8 cellular contexts compared by ENCODE assay signal in genomic region chr1:205301220-205301821, GRCh38. TPM values are rescaled to one million over a fixed set of nuclear protein-coding genes. Genes with fewer than 3 reads are reported as not detected.
DNase-seq lines count a peak whose midpoint lies in the region; ATAC-seq, FAIRE-seq and TF ChIP-seq lines count a peak whose summit lies in the region.

No MANE protein-coding gene starts in this region.

- H3K4me2 ChIP-seq in H1 (ENCODE audit: insufficient read depth in 1 of 2, low read depth in 2 of 2, low read length in 2 of 2): peak overlapping the region; percentile 69 to 82

- H3K36me3 ChIP-seq in H1 (ENCODE audit: control insufficient read depth in 2 of 4, insufficient read depth in 4 of 4, low read length in 3 of 4): peaks cover 14 to 44% (median 29%) of the 10 kb centered on the region in 4 experiments

- no peaks in the 10 kb centered on the region for H3K9me3 Mint-ChIP-seq in naive B cell
- H3K9me3 Mint-ChIP-seq in activated naive CD8-positive, alpha-beta T cell treated with anti-CD3 and anti-CD28 coated beads, Interleukin-2, amount 50 U/mL, for 24 hours: no peaks in the 10 kb centered on the region

- CTCF ChIA-PET in H1 (lab: Charles Lee; ENCODE audit: partially characterized antibody): interaction anchor here (1.6 to 67.1 kb wide), 3 partner anchors 18 to 36 kb away, joined by 4 to 2424 read pairs (median 313); partner anchors contain the start of gene NUAK2

- H2BK120ac ChIP-seq in H1 (replicated peaks; ENCODE audit: low read depth, low read length): peak overlapping the region; percentile 97

- H4K5ac ChIP-seq in H1 (ENCODE audit: insufficient read length, low read depth, low read length): peak overlapping the region; percentile 96

- peak; percentile 23 to 28; a peak in 2 of 4 replicates for TF ChIP-seq RAD21 in H1 (IDR thresholded peaks at IDR 0.05 in 1 of 2, conservative IDR thresholded peaks at IDR 0.05 in 1 of 2; ENCODE audit: low read depth in 2 of 2, low read length in 2 of 2)

- H3K27me3 Mint-ChIP-seq in naive B cell: no peaks in the 10 kb centered on the region
- H3K27me3 Mint-ChIP-seq in activated naive CD8-positive, alpha-beta T cell treated with anti-CD3 and anti-CD28 coated beads, Interleukin-2, amount 50 U/mL, for 24 hours: no peaks in the 10 kb centered on the region

- peak overlapping the region; percentile 100 for H2BK5ac ChIP-seq in H1 (ENCODE audit: low read depth, low read length)

- peak overlapping the region in 7 of 8 donors; percentile 22 to 81 (median 47) for H3K4me3 Mint-ChIP-seq in naive B cell
- no peak overlapping the region for H3K4me3 Mint-ChIP-seq in activated naive CD8-positive, alpha-beta T cell treated with anti-CD3 and anti-CD28 coated beads, Interleukin-2, amount 50 U/mL, for 24 hours

- no peak overlapping the region for H2AFZ ChIP-seq in H1 (ENCODE audit: low read length)

- H3K18ac ChIP-seq in H1 (ENCODE audit: extremely low read depth, low read length): peak overlapping the region; percentile 100

- H2AK5ac ChIP-seq in H1 (ENCODE audit: low read depth, low read length): peak overlapping the region; percentile 100

- DNase-seq in G401 (ENCODE audit: low spot score) (peak; percentile 65), NCI-H226 (peak; percentile 98), H1 (ENCODE audit: low read depth in 1 of 2, low spot score in 2 of 2) (peak; percentile 94 to 99), naive B cell (no peak), germinal center (ENCODE audit: low spot score) (no peak)
- DNase-seq in activated naive CD8-positive, alpha-beta T cell treated with anti-CD3 and anti-CD28 coated beads, Interleukin-2, amount 50 U/mL, for 24 hours: no peak

- peak overlapping the region; percentile 99 for H3K4ac ChIP-seq in H1 (replicated peaks; ENCODE audit: insufficient read length, low read depth, low read length)

- no peak overlapping the region for H3K14ac ChIP-seq in H1 (ENCODE audit: insufficient read length)

- no peaks in the 10 kb centered on the region for H4K20me1 ChIP-seq in H1 (replicated peaks in 1 of 2; ENCODE audit: control insufficient read depth in 1 of 2, insufficient read depth in 2 of 2, low read length in 2 of 2)

- peak overlapping the region; percentile 95; the same call in 1 of the 2 replicates for H2BK15ac ChIP-seq in H1 (ENCODE audit: low read length)

- POLR2A ChIA-PET in H1 (lab: Charles Lee; ENCODE audit: partially characterized antibody): interaction anchor here (0.6 to 8.8 kb wide), 27 partner anchors 7 to 382 kb away, joined by 3 to 134 read pairs (median 4); partner anchors contain the start of genes BLACAT1, NUAK2 and TMCC2

- no peaks in the 10 kb centered on the region; a peak in 1 of 7 replicates for H3K27me3 ChIP-seq in H1 (replicated peaks in 1 of 4; ENCODE audit: control insufficient read depth in 3 of 4, extremely low read depth in 1 of 4, insufficient read depth in 3 of 4, low read length in 3 of 4)

- in situ Hi-C loops in G401 (cut with HindIII; ENCODE audit: low sequenced_read_pairs): no loop called here

- no peak for TF ChIP-seq CTCF in H1 (IDR thresholded peaks at IDR 0.05; ENCODE audit: control extremely low read depth in 1 of 3, insufficient read depth in 1 of 3, low read depth in 1 of 3, low read length in 3 of 3)

- H3K27ac ChIP-seq in H1 (ENCODE audit: low read depth, low read length): peak overlapping the region; percentile 98

- peak overlapping the region in 3 of 4 experiments; percentile 27 to 43 (median 34); a peak in 3 of 8 replicates for H3K4me3 ChIP-seq in H1 (ENCODE audit: extremely low read depth in 1 of 4, insufficient read depth in 2 of 4, low read depth in 3 of 4, low read length in 4 of 4)

- H3K27ac Mint-ChIP-seq in naive B cell: peak overlapping the region; percentile 60 to 94 (median 78)
- H3K27ac Mint-ChIP-seq in activated naive CD8-positive, alpha-beta T cell treated with anti-CD3 and anti-CD28 coated beads, Interleukin-2, amount 50 U/mL, for 24 hours: no peak overlapping the region

- no peaks in the 10 kb centered on the region for H3K79me1 ChIP-seq in H1 (ENCODE audit: low read depth, low read length)

- peaks cover 49 to 73% (median 72%) of the 10 kb centered on the region in 3 donors for H3K4me1 Mint-ChIP-seq in naive B cell
- peaks cover 49% of the 10 kb centered on the region for H3K4me1 Mint-ChIP-seq in activated naive CD8-positive, alpha-beta T cell treated with anti-CD3 and anti-CD28 coated beads, Interleukin-2, amount 50 U/mL, for 24 hours

- peak overlapping the region; percentile 100 for H2BK12ac ChIP-seq in H1 (ENCODE audit: low read depth, low read length)

- no peak overlapping the region for H3K23ac ChIP-seq in H1 (ENCODE audit: insufficient read length)

- H3K9ac ChIP-seq in H1 (replicated peaks in 1 of 4; ENCODE audit: extremely low read depth in 1 of 4, low read depth in 3 of 4, low read length in 3 of 4): peak overlapping the region in 3 of 4 experiments; percentile 84 to 92 (median 91); a peak in 6 of 7 replicates

- no peaks in the 10 kb centered on the region for H3K9me3 ChIP-seq in H1 (ENCODE audit: insufficient read depth in 2 of 2, low read depth in 1 of 2, low read length in 1 of 2)

- H2BK20ac ChIP-seq in H1 (ENCODE audit: low read length): peak overlapping the region; percentile 100

- peak overlapping the region; percentile 100; the same call in 1 of the 2 replicates for H4K8ac ChIP-seq in H1 (ENCODE audit: extremely low read depth, insufficient read depth, low read length)

- H3K4me1 ChIP-seq in H1 (replicated peaks in 1 of 4; ENCODE audit: control insufficient read depth in 3 of 4, insufficient read depth in 4 of 4, low read length in 3 of 4): peaks cover 21 to 38% (median 31%) of the 10 kb centered on the region in 4 experiments

- H3K79me2 ChIP-seq in H1 (ENCODE audit: control insufficient read depth in 1 of 2, insufficient read depth in 2 of 2, low read length in 2 of 2): peaks cover 0 to 6% of the 10 kb centered on the region in 2 experiments; a peak in 1 of 4 replicates

- peak overlapping the region; percentile 83 for H3K56ac ChIP-seq in H1 (replicated peaks; ENCODE audit: insufficient read length, low read depth, low read length)

- peaks cover 10 to 30% of the 10 kb centered on the region in 2 donors for H3K36me3 Mint-ChIP-seq in naive B cell
- peaks cover 12% of the 10 kb centered on the region for H3K36me3 Mint-ChIP-seq in activated naive CD8-positive, alpha-beta T cell treated with anti-CD3 and anti-CD28 coated beads, Interleukin-2, amount 50 U/mL, for 24 hours (ENCODE audit: low read depth)

- WGBS in H1 (ENCODE audit: extremely low coverage in 1 of 2, insufficient coverage in 1 of 2, insufficient read length in 1 of 2, insufficient replicate concordance in 2 of 2, low coverage in 1 of 2, low lambda C conversion rate in 2 of 2, missing lambda C conversion rate in 1 of 2), 2 experiments: 1% methylated on average over 14 of the region's 14 CpGs; no CpG with 5 or more reads in 1 of the 2 experiments

- ATAC-seq in naive B cell (ENCODE audit: low read depth in 2 of 2) (peak; percentile 53 to 61), HG03025 (IDR thresholded peaks at IDR 0.05; ENCODE audit: low FRiP score, unreplicated experiment) (no peak), GM19467 (IDR thresholded peaks at IDR 0.05; ENCODE audit: unreplicated experiment) (no peak)
- no peak for ATAC-seq in activated naive CD8-positive, alpha-beta T cell treated with anti-CD3 and anti-CD28 coated beads, Interleukin-2, amount 50 U/mL, for 24 hours

- peaks cover 2% of the 10 kb centered on the region for H3K23me2 ChIP-seq in H1 (ENCODE audit: low read depth, low read length)

- TF ChIP-seq EP300 in H1 (IDR thresholded peaks at IDR 0.05; ENCODE audit: borderline replicate concordance in 1 of 2, low read depth in 2 of 2, low read length in 2 of 2): peak; percentile 14 to 99

- peak; percentile 61 to 91 for TF ChIP-seq POLR2A in H1 (IDR thresholded peaks at IDR 0.05; ENCODE audit: control extremely low read depth in 1 of 2, low read depth in 2 of 2, low read length in 2 of 2)

- FAIRE-seq in H1 (lab: Jason Lieb, UNC): peak; percentile 87

- peak overlapping the region; percentile 100 for H4K91ac ChIP-seq in H1 (replicated peaks; ENCODE audit: insufficient read length, low read length)

TF ChIP-seq in H1, 55 proteins besides CTCF, POLR2A, EP300 and RAD21 (continues in another document):
- TF ChIP-seq SUZ12 (IDR thresholded peaks at IDR 0.05; ENCODE audit: low read length): no peak
- TF ChIP-seq JUND (IDR thresholded peaks at IDR 0.05; ENCODE audit: low read length): peak; percentile 67; the same call in 1 of the 2 replicates
- peak; percentile 92 for TF ChIP-seq TAF7 (optimal IDR thresholded peaks at IDR 0.05; ENCODE audit: borderline replicate concordance, low read depth, low read length)
- peak; percentile 97 for TF ChIP-seq ASH2L (IDR thresholded peaks at IDR 0.05; ENCODE audit: low read length)
- no peak for TF ChIP-seq SAP30 (IDR thresholded peaks at IDR 0.05; ENCODE audit: insufficient read depth, insufficient replicate concordance, low read length)
- TF ChIP-seq POLR2AphosphoS5 (IDR thresholded peaks at IDR 0.05; ENCODE audit: low read depth, low read length): peak; percentile 65; the same call in 1 of the 2 replicates
- TF ChIP-seq CEBPB (IDR thresholded peaks at IDR 0.05; ENCODE audit: low read depth, low read length): peak; percentile 85

RNA-seq across cellular contexts. Expression of gene NUAK2, which starts 20.2 kb away (rescaled TPM):
- 6.3 and 8.3 TPM in 2 replicates for total RNA-seq in G401 (2014; rRNA removed; shearing (Covaris generic))
- 12.7 and 12.9 TPM in 2 replicates for total RNA-seq in H1 (2021; fragmentation: NEBNext Ultra II Directional; extraction: Animal tissue kit (Norgen Biotek cat#: 25700))
- polyA plus RNA-seq in H1 (2011; rRNA removed) (9.4 and 14.5 TPM in 2 replicates), naive B cell (ENCODE audit: low read depth in 6 of 6) (100 to 1,000 TPM; 103 to 166 (median 113) TPM)
- polyA plus RNA-seq in H1 (2011; cell fraction: cytosol; rRNA removed): 8.0 TPM
- polyA plus RNA-seq in H1 (2011; cell fraction: nucleus; rRNA removed): 13.3 TPM
- 13.2 to 13.7 TPM (median 13.5 TPM) in 4 replicates for polyA plus RNA-seq in H1 (2012, experiment 1 of 2)
- polyA plus RNA-seq in H1 (2012, experiment 2 of 2): 12.2 TPM
- 5.4 TPM for polyA plus RNA-seq in H1 (2013, experiment 1 of 2)
- 5.1 TPM for polyA plus RNA-seq in H1 (2013, experiment 2 of 2)
- polyA minus RNA-seq in H1 (2011; rRNA and poly(A)+ RNA removed): 12.4 and 13.8 TPM in 2 replicates
- 15.0 TPM for polyA minus RNA-seq in H1 (2011; cell fraction: cytosol; rRNA and poly(A)+ RNA removed)
- polyA minus RNA-seq in H1 (2011; cell fraction: nucleus; rRNA and poly(A)+ RNA removed): 13.2 TPM

RNA-seq across cellular contexts. Expression of gene KLHDC8A, which starts 55.4 kb away (rescaled TPM):
- total RNA-seq in G401 (2014; rRNA removed; shearing (Covaris generic)): 1.3 and 2.8 TPM in 2 replicates
- total RNA-seq in H1 (2021; fragmentation: NEBNext Ultra II Directional; extraction: Animal tissue kit (Norgen Biotek cat#: 25700)): 2.5 and 3.4 TPM in 2 replicates
- polyA plus RNA-seq in H1 (2011; rRNA removed) (1.9 and 2.5 TPM in 2 replicates), naive B cell (ENCODE audit: low read depth in 6 of 6) (1 to 10 TPM in 1 of 6 donors, under 1 TPM in 4, not detected in 1; 0.26 to 1.3 (median 0.77) TPM)
- 2.4 TPM for polyA plus RNA-seq in H1 (2011; cell fraction: cytosol; rRNA removed)
- 2.4 TPM for polyA plus RNA-seq in H1 (2011; cell fraction: nucleus; rRNA removed)
- 0.83 to 2.1 TPM (median 1.5 TPM) in 4 replicates for polyA plus RNA-seq in H1 (2012, experiment 1 of 2)
- polyA plus RNA-seq in H1 (2012, experiment 2 of 2): 1.4 TPM
- polyA plus RNA-seq in H1 (2013, experiment 1 of 2): 3.5 TPM
- polyA plus RNA-seq in H1 (2013, experiment 2 of 2): 3.8 TPM
- polyA minus RNA-seq in H1 (2011; rRNA and poly(A)+ RNA removed): 2.5 and 4.2 TPM in 2 replicates
- 1.4 TPM for polyA minus RNA-seq in H1 (2011; cell fraction: cytosol; rRNA and poly(A)+ RNA removed)
- 1.00 TPM for polyA minus RNA-seq in H1 (2011; cell fraction: nucleus; rRNA and poly(A)+ RNA removed)

Comparison
In these comparisons a context has a peak if more than half of its experiments do, and no peak if none do; other contexts are left out.
1. DNase-seq: peak in G401 (single experiment), NCI-H226 (single experiment) and H1 (2 of 2); none in naive B cell (single experiment), germinal center (single experiment) and activated naive CD8-positive, alpha-beta T cell treated with anti-CD3 and anti-CD28 coated beads, Interleukin-2, amount 50 U/mL, for 24 hours (single experiment).
2. ATAC-seq: peak in naive B cell (2 of 2); none in HG03025 (single experiment), GM19467 (single experiment) and activated naive CD8-positive, alpha-beta T cell treated with anti-CD3 and anti-CD28 coated beads, Interleukin-2, amount 50 U/mL, for 24 hours (single experiment).